Comparison of ENCODE assay signal across 2 cellular contexts in genomic region chr2:37566517-37566961, GRCh38.
A peak's percentile ranks its signal among the peaks of the same experiment; 100 is the strongest.
TF ChIP-seq lines count a peak whose summit lies in the region.

No MANE protein-coding gene starts in this region.

TF ChIP-seq in IMR-90, 13 proteins besides CTCF, POLR2A, EP300 and RAD21:
- TF ChIP-seq BHLHE40 (IDR thresholded peaks at IDR 0.05; ENCODE audit: low read depth, low read length), result no peak; the same call in 1 of the 2 replicates
- no peak for TF ChIP-seq ELK1 (IDR thresholded peaks at IDR 0.05; ENCODE audit: borderline replicate concordance, low read depth, low read length)
- no peak for TF ChIP-seq RFX5 (IDR thresholded peaks at IDR 0.05; ENCODE audit: low read depth, low read length)
- TF ChIP-seq USF2 (IDR thresholded peaks at IDR 0.05; ENCODE audit: low read depth, low read length), result peak; percentile 12; the same call in 1 of the 2 replicates
- TF ChIP-seq SMC3 (IDR thresholded peaks at IDR 0.05; ENCODE audit: low read depth, low read length), result no peak
- TF ChIP-seq NFE2L2 (IDR thresholded peaks at IDR 0.05; ENCODE audit: low read depth, low read length), result no peak
- peak; percentile 76; the same call in 1 of the 2 replicates for TF ChIP-seq FOS (IDR thresholded peaks at IDR 0.05; ENCODE audit: low read depth, low read length)
- TF ChIP-seq MAFK (IDR thresholded peaks at IDR 0.05; ENCODE audit: low read depth, low read length), result peak; percentile 59; the same call in 1 of the 2 replicates
- TF ChIP-seq RCOR1 (IDR thresholded peaks at IDR 0.05; ENCODE audit: insufficient replicate concordance, low read length), result no peak
- TF ChIP-seq CEBPB (IDR thresholded peaks at IDR 0.05; ENCODE audit: low read depth, low read length), result peak; percentile 36

TF ChIP-seq in GM12878, 131 proteins besides CTCF, POLR2A, EP300 and RAD21 (continued from another document):
- TF ChIP-seq BCL3 (IDR thresholded peaks at IDR 0.05; ENCODE audit: borderline replicate concordance, insufficient read depth, low read depth, low read length, poor library complexity, severe bottlenecking), result no peak
